In genomic region chr10:128008521-128009250, GRCh38 we compare ENCODE assay signal across 22 cellular contexts.
A peak's percentile ranks its signal among the peaks of the same experiment; 100 is the strongest.
DNase-seq lines count a peak whose midpoint lies in the region; ATAC-seq and TF ChIP-seq lines count a peak whose summit lies in the region.
"Had no signal": no experiment of that assay in that cellular context is flagged by ENCODE, and none has a peak within 500 bp of the region (broad histone marks: within the 10 kb centered on the region; RNA-seq: fewer than 3 reads in every experiment).

No MANE protein-coding gene starts in this region.

- H3K9me3 ChIP-seq in heart right ventricle (no peaks in the 10 kb centered on the region), mesenchymal stem cell (ENCODE audit: control insufficient read depth, low read length) (no peaks in the 10 kb centered on the region)
- H3K9me3 ChIP-seq: MG63, Peyer's patch, SJSA1 had no signal

- H3K9ac ChIP-seq in mesenchymal stem cell (ENCODE audit: low read length): no peak overlapping the region

- no peaks in the 10 kb centered on the region for H3K27me3 ChIP-seq in heart right ventricle
- no peaks in the 10 kb centered on the region for H3K27me3 ChIP-seq in mesenchymal stem cell (ENCODE audit: control insufficient read depth in 1 of 2, insufficient read depth in 1 of 2, low read length in 2 of 2)
- H3K27me3 ChIP-seq: MG63, Peyer's patch, SJSA1 had no signal

- no peak overlapping the region for H3K4me3 ChIP-seq in heart right ventricle
- H3K4me3 ChIP-seq in mesenchymal stem cell (ENCODE audit: insufficient read depth in 1 of 2, low read depth in 1 of 2, low read length in 2 of 2): no peak overlapping the region
- H3K4me3 ChIP-seq: K562, MG63, Peyer's patch, SJSA1 had no signal

- H3K23ac ChIP-seq in mesenchymal stem cell (ENCODE audit: low read length in 2 of 2): no peak overlapping the region

- intact Hi-C loops in Right ventricle myocardium superior (cut with DNase I) (no loop called here), left cardiac atrium (cut with DNase I) (no loop called here), heart right ventricle (cut with DNase I) (loop anchor here in 1 of 10 donors (10.0 kb wide), 1 partner anchor 294 kb away; no protein-coding TSS in a partner anchor)

- 88 to 91% methylated on average over 8 of the region's 8 CpGs for WGBS in heart right ventricle, 2 donors
- WGBS in mesenchymal stem cell: 93% methylated on average over 8 of the region's 8 CpGs

- H3K36me3 ChIP-seq in heart right ventricle (no peaks in the 10 kb centered on the region), mesenchymal stem cell (ENCODE audit: control insufficient read depth in 1 of 2, insufficient read depth in 2 of 2, low read depth in 1 of 2, low read length in 2 of 2) (no peaks in the 10 kb centered on the region)
- H3K36me3 ChIP-seq: MG63, Peyer's patch, SJSA1 had no signal

- ATAC-seq in Right ventricle myocardium superior (ENCODE audit: poor library complexity): peak; percentile 56
- ATAC-seq in left cardiac atrium: no peak
- peak in 5 of 8 donors; percentile 23 to 46 (median 30) for ATAC-seq in heart right ventricle
- no peak for ATAC-seq in HG03442 (IDR thresholded peaks at IDR 0.05; ENCODE audit: unreplicated experiment)
- ATAC-seq: HepG2, K562 had no signal

- DNase-seq in Right ventricle myocardium superior (no peak), left cardiac atrium (no peak), heart right ventricle (no peak), mesenchymal stem cell (no peak)
- DNase-seq in activated CD8-positive, alpha-beta memory T cell treated with anti-CD3 and anti-CD28 coated beads, Interleukin-2, amount 50 U/mL, for 48 hours: no peak
- DNase-seq in stimulated activated CD4-positive, alpha-beta T cell treated with anti-CD3 and anti-CD28 coated beads, Interleukin-12 subunit alpha, Interleukin-12 subunit beta, amount 100 ng/mL, for 4 hours: no peak
- DNase-seq: DMS53, EL, GF-D8, H7, MG63, NCI-H1417, NCI-H1694 treated with DMSO at 0.1 percent for 48 hours, NCI-H2081 treated with DMSO at 0.1 percent for 48 hours, NCI-H446 had no signal

- peak overlapping the region; percentile 2 to 41 for H3K4ac ChIP-seq in mesenchymal stem cell (ENCODE audit: low read depth in 1 of 2, low read length in 2 of 2)

- H3K18ac ChIP-seq in mesenchymal stem cell (ENCODE audit: low read depth in 1 of 2, low read length in 2 of 2): peak overlapping the region in 1 of 2 experiments; percentile 61

- H2BK12ac ChIP-seq in mesenchymal stem cell (ENCODE audit: low read length in 2 of 2): peak overlapping the region; percentile 4 to 12

- H3K14ac ChIP-seq in mesenchymal stem cell (ENCODE audit: low read length in 2 of 2): no peak overlapping the region

- peak overlapping the region in 4 of 10 donors; percentile 12 to 64 (median 50) for H3K27ac ChIP-seq in heart right ventricle
- no peak overlapping the region for H3K27ac ChIP-seq in mesenchymal stem cell (ENCODE audit: low read length, poor library complexity, severe bottlenecking)
- H3K27ac ChIP-seq: C4-2B, HL-60, SJSA1 had no signal

- no peak overlapping the region for H3K4me2 ChIP-seq in mesenchymal stem cell (ENCODE audit: low read length, poor library complexity, severe bottlenecking)

- no peak overlapping the region for H2AFZ ChIP-seq in mesenchymal stem cell (ENCODE audit: low read depth, low read length)

- peak overlapping the region; percentile 76 for H4K8ac ChIP-seq in mesenchymal stem cell (ENCODE audit: low read length)

- H2AK5ac ChIP-seq in mesenchymal stem cell (ENCODE audit: low read length, severe bottlenecking): no peak overlapping the region

- peak overlapping the region; percentile 18 for H4K91ac ChIP-seq in mesenchymal stem cell (ENCODE audit: low read length)

- no peak overlapping the region for H2BK15ac ChIP-seq in mesenchymal stem cell (ENCODE audit: low read depth, poor library complexity, severe bottlenecking)

- H3K4me1 ChIP-seq in heart right ventricle: peaks cover 0 to 49% (median 26%) of the 10 kb centered on the region in 9 donors
- peaks cover 9% of the 10 kb centered on the region for H3K4me1 ChIP-seq in mesenchymal stem cell (ENCODE audit: control insufficient read depth, insufficient read depth, low read depth, low read length)

- no peak overlapping the region for H2BK120ac ChIP-seq in mesenchymal stem cell (ENCODE audit: low read depth, low read length)

- H3K79me1 ChIP-seq in mesenchymal stem cell (replicated peaks; ENCODE audit: low read length, poor library complexity, severe bottlenecking): no peaks in the 10 kb centered on the region

- no peak for TF ChIP-seq CTCF in heart right ventricle (IDR thresholded peaks at IDR 0.05)

- H2BK5ac ChIP-seq in mesenchymal stem cell (ENCODE audit: low read depth, low read length, poor library complexity, severe bottlenecking): no peak overlapping the region

Comparison
In these comparisons a context has a peak if more than half of its experiments do, and no peak if none do; other contexts are left out.
1. ATAC-seq: peak in Right ventricle myocardium superior (single experiment) and heart right ventricle (5 of 8); none in left cardiac atrium (0 of 2) and HG03442 (single experiment).